12 cellular contexts compared by ENCODE assay signal in genomic region chr18:32378705-32379104, GRCh38.
DNase-seq lines count a peak whose midpoint lies in the region; ATAC-seq and TF ChIP-seq lines count a peak whose summit lies in the region.
"Had no signal": no experiment of that assay in that cellular context is flagged by ENCODE, and none has a peak within 500 bp of the region (broad histone marks: within the 10 kb centered on the region; RNA-seq: fewer than 3 reads in every experiment).

No MANE protein-coding gene starts in this region.

- peak overlapping the region; percentile 13 for H3K27ac ChIP-seq in colonic mucosa
- H3K27ac ChIP-seq: skin epidermis had no signal

- DNase-seq in DMS153 (lab: John Stamatoyannopoulos, UW) (peak; percentile 91), NCI-H2171 treated with DMSO at 0.1 percent for 48 hours (lab: John Stamatoyannopoulos, UW) (peak; percentile 92), colonic mucosa (peak; percentile 40), mucosa of descending colon (peak in 1 of 3 donors; percentile 37), MV-4-11 (lab: John Stamatoyannopoulos, UW) (no peak), UCSD-AML1 (lab: John Stamatoyannopoulos, UW; ENCODE audit: unreplicated experiment) (no peak)
- DNase-seq: CD4-positive, CD25-positive, alpha-beta regulatory T cell; esophagus squamous epithelium; mesendoderm had no signal

- ATAC-seq in mucosa of descending colon (peak; percentile 69), HG03097 (IDR thresholded peaks at IDR 0.05; ENCODE audit: low FRiP score, unreplicated experiment) (no peak), GM18498 (IDR thresholded peaks at IDR 0.05; ENCODE audit: unreplicated experiment) (no peak)

- H3K9me3 ChIP-seq in colonic mucosa, result no peaks in the 10 kb centered on the region
- H3K9me3 ChIP-seq in mucosa of descending colon, result no peaks in the 10 kb centered on the region
- H3K9me3 ChIP-seq: esophagus squamous epithelium had no signal

- no peaks in the 10 kb centered on the region for H3K4me1 ChIP-seq in colonic mucosa
- peaks cover 14% of the 10 kb centered on the region for H3K4me1 ChIP-seq in mucosa of descending colon (ENCODE audit: low read depth)

- H3K27me3 ChIP-seq in colonic mucosa, result no peaks in the 10 kb centered on the region
- H3K27me3 ChIP-seq: esophagus squamous epithelium had no signal

- H3K4me3 ChIP-seq in colonic mucosa, result no peak overlapping the region
- H3K4me3 ChIP-seq in mucosa of descending colon, result no peak overlapping the region
- H3K4me3 ChIP-seq: esophagus squamous epithelium, skin epidermis had no signal

- H3K36me3 ChIP-seq in colonic mucosa, result no peaks in the 10 kb centered on the region
- no peaks in the 10 kb centered on the region for H3K36me3 ChIP-seq in mucosa of descending colon (ENCODE audit: low read depth)
- H3K36me3 ChIP-seq: esophagus squamous epithelium had no signal

- intact Hi-C loops in colonic mucosa (cut with DNase I), result no loop called here
- intact Hi-C loops in mucosa of descending colon (cut with DNase I, micrococcal nuclease), result loop anchor here in 1 of 2 donors (10.0 kb wide), 1 partner anchor 94 kb away; no protein-coding TSS in a partner anchor

- no peak overlapping the region for H3K9ac ChIP-seq in colonic mucosa (ENCODE audit: low read depth in 2 of 2, low read length in 2 of 2)

- TF ChIP-seq CTCF in colonic mucosa (IDR thresholded peaks at IDR 0.05) (no peak), mucosa of descending colon (IDR thresholded peaks at IDR 0.05) (no peak)

Comparison
In these comparisons a context has a peak if more than half of its experiments do, and no peak if none do; other contexts are left out.
1. DNase-seq: peak in DMS153 (single experiment), NCI-H2171 treated with DMSO at 0.1 percent for 48 hours (single experiment) and colonic mucosa (single experiment); none in MV-4-11 (single experiment) and UCSD-AML1 (single experiment).